23 cellular contexts compared by ENCODE assay signal in the genomic region with DNA sequence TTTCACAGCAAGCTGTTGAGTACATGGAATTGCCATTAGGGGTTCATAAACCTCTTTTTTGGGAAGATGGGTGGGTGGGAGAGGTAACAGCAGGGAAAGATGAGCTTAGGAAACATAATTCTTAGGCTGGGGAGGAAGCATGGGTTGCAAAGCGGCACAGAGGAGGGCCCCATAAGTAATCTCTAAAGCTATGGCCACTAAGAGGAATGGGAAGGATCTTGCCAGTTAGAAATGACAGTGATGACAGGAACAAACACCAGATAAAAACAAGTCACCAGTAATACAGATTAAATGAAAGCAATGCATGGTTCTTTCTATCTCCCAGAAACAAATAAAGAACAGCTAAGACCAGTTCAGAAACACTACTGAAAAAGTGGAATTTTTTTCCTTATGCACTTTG. TPM values are rescaled to one million over a fixed set of nuclear protein-coding genes. Genes with fewer than 3 reads are reported as not detected.
DNase-seq lines count a peak whose midpoint lies in the region; ATAC-seq and TF ChIP-seq lines count a peak whose summit lies in the region.
"Had no signal": no experiment of that assay in that cellular context is flagged by ENCODE, and none has a peak within 500 bp of the region (broad histone marks: within the 10 kb centered on the region; RNA-seq: fewer than 3 reads in every experiment).

No MANE protein-coding gene starts in this region.

- H3K36me3 ChIP-seq in SK-N-SH (replicated peaks in 1 of 2; ENCODE audit: control insufficient read depth in 1 of 2, insufficient read depth in 2 of 2, low read length in 1 of 2) = no peaks in the 10 kb centered on the region
- no peaks in the 10 kb centered on the region for H3K36me3 ChIP-seq in mucosa of descending colon (ENCODE audit: low read depth)
- H3K36me3 ChIP-seq: BE2C, HAP-1 had no signal

- peaks cover 59% of the 10 kb centered on the region for H3K4me1 Mint-ChIP-seq in dendritic cell treated with granulocyte-macrophage colony-stimulating factor and Interleukin-4, amounts not matched to agents 40 ng/mL and 50 ng/mL, for 4 days (ENCODE audit: low read depth)
- H3K4me1 Mint-ChIP-seq: CD4-positive, alpha-beta memory T cell had no signal

- peak overlapping the region; percentile 1 for H3K27ac Mint-ChIP-seq in dendritic cell treated with granulocyte-macrophage colony-stimulating factor and Interleukin-4, amounts not matched to agents 40 ng/mL and 50 ng/mL, for 4 days
- H3K27ac Mint-ChIP-seq: CD4-positive, alpha-beta memory T cell; HFFc6 had no signal

- H3K9me3 ChIP-seq in SK-N-SH = no peaks in the 10 kb centered on the region
- no peaks in the 10 kb centered on the region for H3K9me3 ChIP-seq in mucosa of descending colon
- H3K9me3 ChIP-seq: BE2C, HAP-1 had no signal

- no peaks in the 10 kb centered on the region for H3K79me2 ChIP-seq in SK-N-SH (ENCODE audit: insufficient read depth)

- no peaks in the 10 kb centered on the region; the same call in 1 of the 2 replicates for H3K27me3 ChIP-seq in SK-N-SH (ENCODE audit: insufficient read depth)

- DNase-seq in SK-N-SH (no peak), left ventricle myocardium superior (no peak), cardiac septum (ENCODE audit: low spot score) (no peak), amniotic stem cell (lab: John Stamatoyannopoulos, UW) (no peak), mucosa of descending colon (no peak)
- DNase-seq: ACHN; AML-193; BE2C; C1 segment of cervical spinal cord; Calu3; CD4-positive, alpha-beta memory T cell; COR-L47; DMS53; DMS79 treated with DMSO at 0.1 percent for 48 hours; GF-D8; GOT3; HFFc6 had no signal

- H3K9ac ChIP-seq in SK-N-SH = no peak overlapping the region

- 0 out of 4 replicates have a peak, but pooled peaks of 1 of the 2 experiments have one; percentile 26 for TF ChIP-seq EP300 in SK-N-SH (IDR thresholded peaks at IDR 0.05; ENCODE audit: borderline replicate concordance in 1 of 2, low read depth in 1 of 2, low read length in 1 of 2)

- H4K20me1 ChIP-seq in SK-N-SH (ENCODE audit: insufficient read depth) = no peaks in the 10 kb centered on the region

- no peak overlapping the region for H3K4me2 ChIP-seq in SK-N-SH

- H2AFZ ChIP-seq in SK-N-SH (ENCODE audit: low read depth) = no peak overlapping the region

- H3K9me3 Mint-ChIP-seq in dendritic cell treated with granulocyte-macrophage colony-stimulating factor and Interleukin-4, amounts not matched to agents 40 ng/mL and 50 ng/mL, for 4 days = no peaks in the 10 kb centered on the region
- H3K9me3 Mint-ChIP-seq: CD4-positive, alpha-beta memory T cell; HFFc6 had no signal

- H3F3A ChIP-seq in SK-N-SH (replicated peaks; ENCODE audit: insufficient read depth) = no peaks in the 10 kb centered on the region

- no peak overlapping the region for H3K4me3 Mint-ChIP-seq in dendritic cell treated with granulocyte-macrophage colony-stimulating factor and Interleukin-4, amounts not matched to agents 40 ng/mL and 50 ng/mL, for 4 days
- H3K4me3 Mint-ChIP-seq: CD4-positive, alpha-beta memory T cell; HFFc6 had no signal

- H3K4me3 ChIP-seq in SK-N-SH (ENCODE audit: low read depth in 2 of 2, low read length in 1 of 2) (no peak overlapping the region), mucosa of descending colon (no peak overlapping the region)
- H3K4me3 ChIP-seq: HAP-1 had no signal

- ATAC-seq in SK-N-SH treated with all-trans-retinoic acid at 6 μM for 48 hours (peak; percentile 25; the same call in 1 of the 3 replicates), left ventricle myocardium superior (peak; percentile 52), mucosa of descending colon (no peak)

- H3K36me3 Mint-ChIP-seq in dendritic cell treated with granulocyte-macrophage colony-stimulating factor and Interleukin-4, amounts not matched to agents 40 ng/mL and 50 ng/mL, for 4 days (ENCODE audit: low read depth) = no peaks in the 10 kb centered on the region
- H3K36me3 Mint-ChIP-seq: CD4-positive, alpha-beta memory T cell had no signal

- H3K9me2 ChIP-seq in SK-N-SH = no peaks in the 10 kb centered on the region

- TF ChIP-seq RAD21 in SK-N-SH (IDR thresholded peaks at IDR 0.05; ENCODE audit: low read length) = no peak

- no peak overlapping the region for H3K27ac ChIP-seq in SK-N-SH (ENCODE audit: low read depth in 2 of 2, low read length in 1 of 2)
- H3K27ac ChIP-seq: 22Rv1 had no signal

- H3K4me1 ChIP-seq in SK-N-SH (ENCODE audit: control insufficient read depth in 1 of 2, insufficient read depth in 2 of 2, low read depth in 1 of 2, low read length in 1 of 2) (peaks cover 0 to 2% of the 10 kb centered on the region in 2 experiments; a peak in 1 of 4 replicates), mucosa of descending colon (ENCODE audit: low read depth) (no peaks in the 10 kb centered on the region)
- H3K4me1 ChIP-seq: BE2C had no signal

- CTCF ChIA-PET in SK-N-SH (lab: Yijun Ruan, JAX) = interaction anchor here (0.9 to 2.3 kb wide), 3 partner anchors 14 to 330 kb away, joined by 3 to 9 read pairs (median 4); no protein-coding TSS in a partner anchor

- peaks cover 32% of the 10 kb centered on the region for H3K27me3 Mint-ChIP-seq in dendritic cell treated with granulocyte-macrophage colony-stimulating factor and Interleukin-4, amounts not matched to agents 40 ng/mL and 50 ng/mL, for 4 days

- intact Hi-C loops in left ventricle myocardium superior (cut with micrococcal nuclease) (no loop called here), cardiac septum (cut with DNase I) (no loop called here), mucosa of descending colon (cut with DNase I, micrococcal nuclease) (no loop called here)
- intact Hi-C loops in dendritic cell treated with granulocyte-macrophage colony-stimulating factor and Interleukin-4, amounts not matched to agents 40 ng/mL and 50 ng/mL, for 4 days (cut with micrococcal nuclease) = no loop called here

- TF ChIP-seq CTCF in SK-N-SH (IDR thresholded peaks at IDR 0.05) (no peak), mucosa of descending colon (IDR thresholded peaks at IDR 0.05) (no peak)

- 76% methylated on average over 1 of the region's 1 CpG for WGBS in SK-N-SH (ENCODE audit: low lambda C conversion rate)

- POLR2A ChIA-PET in SK-N-SH (lab: Yijun Ruan, JAX) = no interaction called here

TF ChIP-seq in SK-N-SH treated with all-trans-retinoic acid at 6 μM for 48 hours, 23 proteins besides CTCF, POLR2A, EP300 and RAD21:
- no peak for TF ChIP-seq ZNF70 (CRISPR knock-in tag; IDR thresholded peaks at IDR 0.05)
- TF ChIP-seq, protein P1, sequence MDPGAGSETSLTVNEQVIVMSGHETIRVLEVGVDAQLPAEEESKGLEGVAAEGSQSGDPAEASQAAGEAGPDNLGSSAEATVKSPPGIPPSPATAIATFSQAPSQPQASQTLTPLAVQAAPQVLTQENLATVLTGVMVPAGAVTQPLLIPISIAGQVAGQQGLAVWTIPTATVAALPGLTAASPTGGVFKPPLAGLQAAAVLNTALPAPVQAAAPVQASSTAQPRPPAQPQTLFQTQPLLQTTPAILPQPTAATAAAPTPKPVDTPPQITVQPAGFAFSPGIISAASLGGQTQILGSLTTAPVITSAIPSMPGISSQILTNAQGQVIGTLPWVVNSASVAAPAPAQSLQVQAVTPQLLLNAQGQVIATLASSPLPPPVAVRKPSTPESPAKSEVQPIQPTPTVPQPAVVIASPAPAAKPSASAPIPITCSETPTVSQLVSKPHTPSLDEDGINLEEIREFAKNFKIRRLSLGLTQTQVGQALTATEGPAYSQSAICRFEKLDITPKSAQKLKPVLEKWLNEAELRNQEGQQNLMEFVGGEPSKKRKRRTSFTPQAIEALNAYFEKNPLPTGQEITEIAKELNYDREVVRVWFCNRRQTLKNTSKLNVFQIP (CRISPR knock-in tag; IDR thresholded peaks at IDR 0.05; ENCODE audit: borderline replicate concordance, low read depth) = no peak

TF ChIP-seq in SK-N-SH, 30 proteins besides CTCF, POLR2A, EP300 and RAD21 (continues in another document):
- no peak for TF ChIP-seq FOXJ3 (CRISPR knock-in tag; IDR thresholded peaks at IDR 0.05)
- TF ChIP-seq FOSL2 (IDR thresholded peaks at IDR 0.05; ENCODE audit: borderline replicate concordance, low read depth) = no peak
- no peak for TF ChIP-seq ELF1 (IDR thresholded peaks at IDR 0.05)
- TF ChIP-seq EZH2phosphoT487 (IDR thresholded peaks at IDR 0.05; ENCODE audit: borderline replicate concordance, low read depth) = no peak
- TF ChIP-seq GABPA (IDR thresholded peaks at IDR 0.05; ENCODE audit: low read depth) = no peak
- no peak for TF ChIP-seq POLR2AphosphoS5 (IDR thresholded peaks at IDR 0.05; ENCODE audit: low read depth, low read length)
- TF ChIP-seq, protein P2, sequence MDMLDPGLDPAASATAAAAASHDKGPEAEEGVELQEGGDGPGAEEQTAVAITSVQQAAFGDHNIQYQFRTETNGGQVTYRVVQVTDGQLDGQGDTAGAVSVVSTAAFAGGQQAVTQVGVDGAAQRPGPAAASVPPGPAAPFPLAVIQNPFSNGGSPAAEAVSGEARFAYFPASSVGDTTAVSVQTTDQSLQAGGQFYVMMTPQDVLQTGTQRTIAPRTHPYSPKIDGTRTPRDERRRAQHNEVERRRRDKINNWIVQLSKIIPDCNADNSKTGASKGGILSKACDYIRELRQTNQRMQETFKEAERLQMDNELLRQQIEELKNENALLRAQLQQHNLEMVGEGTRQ (IDR thresholded peaks at IDR 0.05; ENCODE audit: borderline replicate concordance, low read depth, low read length) = no peak
- TF ChIP-seq SIN3A (IDR thresholded peaks at IDR 0.05; ENCODE audit: borderline replicate concordance, low read depth, low read length) = no peak

RNA-seq across cellular contexts. Expression of a gene that starts 31.0 kb away (rescaled TPM):
- polyA plus RNA-seq in SK-N-SH (2012; rRNA removed) = 20.9 and 27.4 TPM in 2 replicates
- polyA plus RNA-seq in SK-N-SH (2012; cell fraction: cytosol; rRNA removed) = 38.1 and 58.8 TPM in 2 replicates
- polyA plus RNA-seq in SK-N-SH (2012; cell fraction: nucleus; rRNA removed) = 6.0 and 10.8 TPM in 2 replicates
- total RNA-seq in left ventricle myocardium superior (50.1 TPM), cardiac septum (41.4 TPM), mucosa of descending colon (100 to 1,000 TPM in 2 of 3 donors, 10 to 100 TPM in 1; 82.3 to 142 (median 121) TPM)

RNA-seq across cellular contexts. Expression of a gene that starts 41.4 kb away (rescaled TPM):
- 48.0 and 60.8 TPM in 2 replicates for polyA plus RNA-seq in SK-N-SH (2012; rRNA removed)
- polyA plus RNA-seq in SK-N-SH (2012; cell fraction: cytosol; rRNA removed) = 80.3 and 119 TPM in 2 replicates
- polyA plus RNA-seq in SK-N-SH (2012; cell fraction: nucleus; rRNA removed) = 15.0 and 17.5 TPM in 2 replicates
- total RNA-seq in left ventricle myocardium superior (128 TPM), cardiac septum (123 TPM), mucosa of descending colon (10 to 100 TPM; 65.4 to 76.1 (median 71.3) TPM)

RNA-seq across cellular contexts. Expression of a gene that starts 54.4 kb away (rescaled TPM):
- 0.02 TPM in 1 of 2 replicates, not detected in the other for polyA plus RNA-seq in SK-N-SH (2012; rRNA removed)
- not detected in 2 replicates for polyA plus RNA-seq in SK-N-SH (2012; cell fraction: cytosol; rRNA removed)
- 0.01 TPM in 1 of 2 replicates, not detected in the other for polyA plus RNA-seq in SK-N-SH (2012; cell fraction: nucleus; rRNA removed)
- total RNA-seq in left ventricle myocardium superior (0.30 TPM), cardiac septum (0.54 TPM), mucosa of descending colon (not detected)
- total RNA-seq: Calu3; CD4-positive, alpha-beta memory T cell; Daoy; G401; HFFc6 had no signal
- polyA plus RNA-seq: CD4-positive, alpha-beta memory T cell had no signal
